8 cellular contexts compared by ENCODE assay signal in the genomic region with DNA sequence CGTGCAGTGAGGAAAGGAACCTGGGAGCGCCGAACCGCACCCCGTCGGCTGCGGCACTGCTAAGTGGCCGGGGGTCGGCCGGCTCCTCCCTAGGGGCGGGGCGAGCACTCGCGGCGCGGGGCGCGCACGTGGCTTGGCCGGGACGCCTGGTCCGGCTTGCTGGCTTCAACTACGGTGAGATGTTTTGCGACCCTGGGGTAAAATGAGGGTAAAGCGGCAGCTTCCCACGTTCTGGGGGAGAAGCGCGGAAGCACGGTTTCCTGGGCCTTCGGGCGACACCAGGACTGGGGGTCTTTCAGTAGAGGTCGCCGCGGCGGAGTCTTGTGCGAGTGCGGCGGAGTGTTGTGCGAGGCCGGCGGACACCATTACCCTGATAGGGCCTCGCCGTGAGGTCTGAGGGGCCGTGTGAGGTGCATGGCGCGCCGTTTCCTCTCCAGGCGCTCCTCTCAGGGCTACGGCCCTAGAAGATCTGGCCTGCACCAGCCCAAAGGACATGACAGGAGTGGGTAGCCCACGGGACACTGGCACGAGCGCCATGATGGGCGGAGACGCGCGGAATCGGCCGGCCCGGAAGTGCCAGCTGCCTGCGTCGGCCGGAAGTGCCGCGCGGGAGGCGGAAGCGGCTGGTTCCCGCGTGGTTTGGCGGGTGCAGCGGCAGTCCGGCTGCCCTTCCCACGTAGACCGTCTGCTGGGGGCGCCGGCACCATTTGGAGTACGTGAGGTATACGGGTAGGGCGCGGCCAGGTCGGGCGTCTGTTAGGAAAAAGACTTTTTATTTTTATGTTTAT. TPM values are rescaled to one million over a fixed set of nuclear protein-coding genes. Genes with fewer than 3 reads are reported as not detected.
A peak's percentile ranks its signal among the peaks of the same experiment; 100 is the strongest.
DNase-seq lines count a peak whose midpoint lies in the region; ATAC-seq and TF ChIP-seq lines count a peak whose summit lies in the region.

A gene with protein sequence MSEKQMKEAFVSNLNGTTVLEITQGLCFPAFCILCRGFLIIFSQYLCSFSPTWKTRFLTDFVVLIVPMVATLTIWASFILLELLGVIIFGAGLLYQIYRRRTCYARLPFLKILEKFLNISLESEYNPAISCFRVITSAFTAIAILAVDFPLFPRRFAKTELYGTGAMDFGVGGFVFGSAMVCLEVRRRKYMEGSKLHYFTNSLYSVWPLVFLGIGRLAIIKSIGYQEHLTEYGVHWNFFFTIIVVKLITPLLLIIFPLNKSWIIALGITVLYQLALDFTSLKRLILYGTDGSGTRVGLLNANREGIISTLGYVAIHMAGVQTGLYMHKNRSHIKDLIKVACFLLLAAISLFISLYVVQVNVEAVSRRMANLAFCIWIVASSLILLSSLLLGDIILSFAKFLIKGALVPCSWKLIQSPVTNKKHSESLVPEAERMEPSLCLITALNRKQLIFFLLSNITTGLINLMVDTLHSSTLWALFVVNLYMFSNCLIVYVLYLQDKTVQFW (plus strand): TSS at position 107 of the 788 bp plus-strand sequence. CDS start 2,115 bp downstream, outside the sequence.

- peak within 1 kb of the TSS; percentile 82 for H3K4me2 ChIP-seq in HCT116 (ENCODE audit: low read length)

- no peak within 1 kb of the TSS for H2AFZ ChIP-seq in HCT116 (ENCODE audit: low read depth, low read length, poor library complexity, severe bottlenecking)

- RAD21 ChIA-PET in HCT116 (lab: Charles Lee; ENCODE audit: low non-redundant PET in 1 of 2, low total read pairs in 2 of 2, uncharacterized antibody in 2 of 2, unreplicated experiment in 2 of 2), result interaction anchor here in 1 of 2 experiments (0.6 kb wide), 1 partner anchor 21 kb away, joined by 4 read pairs; no protein-coding TSS in a partner anchor

- no peaks in the 10 kb centered on the region for H4K20me1 ChIP-seq in HCT116 (ENCODE audit: insufficient read depth)

- BruUV-seq in HCT116 (replicated peaks; lab: Mats Ljungman, UMichigan), result no TSS peak

- H3K9ac ChIP-seq in HCT116 (ENCODE audit: low read length), result peak within 1 kb of the TSS; percentile 99

- DNase-seq in GDM1 (lab: John Stamatoyannopoulos, UW) (peak; percentile 86), HCT116 (ENCODE audit: low read depth, low spot score) (peak; percentile 78), MV-4-11 (lab: John Stamatoyannopoulos, UW) (peak; percentile 87), SK-MEL-5 (ENCODE audit: low read depth, low spot score) (peak; percentile 90), foreskin melanocyte (peak; percentile 85), substantia nigra (lab: John Stamatoyannopoulos, UW) (peak in 48 of 49 donors; percentile 49 to 92 (median 77))
- peak; percentile 64 to 80 (median 67) for DNase-seq in activated naive CD4-positive, alpha-beta T cell (lab: John Stamatoyannopoulos, UW)

- intact Hi-C loops in HCT116 (cut with micrococcal nuclease), result loop anchor here (1.0 kb wide), 1 partner anchor 10 kb away; no protein-coding TSS in a partner anchor

- no peak for TF ChIP-seq CTCF in HCT116 (IDR thresholded peaks at IDR 0.05 in 2 of 3, conservative IDR thresholded peaks at IDR 0.05 in 1 of 3; ENCODE audit: borderline replicate concordance in 1 of 3, insufficient read depth in 1 of 3, low read depth in 2 of 3, low read length in 2 of 3)
- peak; percentile 60 for TF ChIP-seq CTCF in neutrophil (IDR thresholded peaks at IDR 0.05)

- H3K9me3 ChIP-seq in HCT116 (ENCODE audit: control insufficient read depth in 1 of 2, insufficient read depth in 1 of 2, low read depth in 1 of 2, low read length in 2 of 2) (no peaks in the 10 kb centered on the region), neutrophil (no peaks in the 10 kb centered on the region)

- CTCF ChIA-PET in HCT116 (lab: Charles Lee), result interaction anchor here (0.6 to 2.4 kb wide), 8 partner anchors 9 to 342 kb away, joined by 3 to 16 read pairs (median 4); a partner anchor contains a TSS

- no peak; the same call in 1 of the 2 replicates for TF ChIP-seq RAD21 in HCT116 (IDR thresholded peaks at IDR 0.05; ENCODE audit: low read depth)

- peak; percentile 75 for TF ChIP-seq POLR2A in HCT116 (IDR thresholded peaks at IDR 0.05; ENCODE audit: borderline replicate concordance, extremely low read depth, insufficient read depth, insufficient read length)

- ATAC-seq in HCT116, result peak; percentile 86

- H3K4me1 ChIP-seq in HCT116 (ENCODE audit: control insufficient read depth in 1 of 2, insufficient read depth in 2 of 2, low read length in 2 of 2), result peaks cover 8 to 21% of the 10 kb centered on the region in 2 experiments
- peaks cover 22% of the 10 kb centered on the region in 2 experiments for H3K4me1 ChIP-seq in neutrophil (ENCODE audit: control insufficient read depth in 1 of 2, insufficient read depth in 1 of 2, low read depth in 1 of 2, low read length in 1 of 2)

- no peaks in the 10 kb centered on the region for H3K27me3 ChIP-seq in HCT116 (ENCODE audit: insufficient read depth, low read length)
- no peaks in the 10 kb centered on the region for H3K27me3 ChIP-seq in neutrophil

- H3K27ac ChIP-seq in HCT116 (ENCODE audit: low read depth, low read length) (peak within 1 kb of the TSS; percentile 99), neutrophil (peak within 1 kb of the TSS; percentile 90), substantia nigra (ENCODE audit: low read depth, low read length, poor library complexity, severe bottlenecking) (peak within 1 kb of the TSS; percentile 87)

- H3K36me3 ChIP-seq in HCT116 (ENCODE audit: control insufficient read depth in 1 of 2, insufficient read depth in 2 of 2, low read length in 2 of 2), result peaks cover 23 to 44% of the 10 kb centered on the region in 2 experiments
- no peaks in the 10 kb centered on the region for H3K36me3 ChIP-seq in neutrophil

- peaks cover 68% of the 10 kb centered on the region for H3K79me2 ChIP-seq in HCT116 (ENCODE audit: insufficient read depth, low read length)

- in situ Hi-C loops in SK-MEL-5 (cut with HindIII; ENCODE audit: low pct_unique_long_range_greater_than_20kb, low sequenced_read_pairs), result no loop called here

- peak within 1 kb of the TSS; percentile 63 to 90 for H3K4me3 ChIP-seq in HCT116 (replicated peaks in 1 of 2; ENCODE audit: low read depth in 1 of 2, low read length in 2 of 2)
- peak within 1 kb of the TSS; percentile 99 for H3K4me3 ChIP-seq in neutrophil (ENCODE audit: low read depth in 1 of 2, low read length in 1 of 2)

- POLR2A ChIA-PET in HCT116 (lab: Charles Lee), result interaction anchor here (0.6 to 2.4 kb wide), 7 partner anchors 10 to 564 kb away, joined by 3 to 30 read pairs (median 4); a partner anchor contains a TSS

- H3K9me2 ChIP-seq in HCT116 (ENCODE audit: insufficient read depth), result no peaks in the 10 kb centered on the region

TF ChIP-seq in HCT116, 20 proteins besides CTCF, POLR2A, EP300 and RAD21 (continues in another document):
- TF ChIP-seq SIN3A (IDR thresholded peaks at IDR 0.05; ENCODE audit: low read depth), result peak; percentile 87
- peak; percentile 23; the same call in 1 of the 2 replicates for TF ChIP-seq JUND (IDR thresholded peaks at IDR 0.05)
- TF ChIP-seq SRF (IDR thresholded peaks at IDR 0.05; ENCODE audit: low read depth), result no peak
- TF ChIP-seq, protein P1, sequence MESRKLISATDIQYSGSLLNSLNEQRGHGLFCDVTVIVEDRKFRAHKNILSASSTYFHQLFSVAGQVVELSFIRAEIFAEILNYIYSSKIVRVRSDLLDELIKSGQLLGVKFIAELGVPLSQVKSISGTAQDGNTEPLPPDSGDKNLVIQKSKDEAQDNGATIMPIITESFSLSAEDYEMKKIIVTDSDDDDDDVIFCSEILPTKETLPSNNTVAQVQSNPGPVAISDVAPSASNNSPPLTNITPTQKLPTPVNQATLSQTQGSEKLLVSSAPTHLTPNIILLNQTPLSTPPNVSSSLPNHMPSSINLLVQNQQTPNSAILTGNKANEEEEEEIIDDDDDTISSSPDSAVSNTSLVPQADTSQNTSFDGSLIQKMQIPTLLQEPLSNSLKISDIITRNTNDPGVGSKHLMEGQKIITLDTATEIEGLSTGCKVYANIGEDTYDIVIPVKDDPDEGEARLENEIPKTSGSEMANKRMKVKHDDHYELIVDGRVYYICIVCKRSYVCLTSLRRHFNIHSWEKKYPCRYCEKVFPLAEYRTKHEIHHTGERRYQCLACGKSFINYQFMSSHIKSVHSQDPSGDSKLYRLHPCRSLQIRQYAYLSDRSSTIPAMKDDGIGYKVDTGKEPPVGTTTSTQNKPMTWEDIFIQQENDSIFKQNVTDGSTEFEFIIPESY (IDR thresholded peaks at IDR 0.05; ENCODE audit: extremely low read depth, insufficient replicate concordance, low read length), result peak; percentile 95
- TF ChIP-seq YY1 (IDR thresholded peaks at IDR 0.05; ENCODE audit: extremely low read depth, insufficient replicate concordance, low read depth, low read length), result peak; percentile 90
- TF ChIP-seq TCF7L2 (IDR thresholded peaks at IDR 0.05; ENCODE audit: borderline replicate concordance, extremely low read depth, insufficient read depth, insufficient read length), result no peak
- TF ChIP-seq CEBPB (IDR thresholded peaks at IDR 0.05; ENCODE audit: low read depth), result no peak
- no peak for TF ChIP-seq FOSL1 (IDR thresholded peaks at IDR 0.05; ENCODE audit: low read depth)
- TF ChIP-seq, protein P2, sequence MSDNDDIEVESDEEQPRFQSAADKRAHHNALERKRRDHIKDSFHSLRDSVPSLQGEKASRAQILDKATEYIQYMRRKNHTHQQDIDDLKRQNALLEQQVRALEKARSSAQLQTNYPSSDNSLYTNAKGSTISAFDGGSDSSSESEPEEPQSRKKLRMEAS (IDR thresholded peaks at IDR 0.05), result peak; percentile 93
- TF ChIP-seq CBX3 (IDR thresholded peaks at IDR 0.05; ENCODE audit: low read depth), result peak; percentile 66; the same call in 1 of the 2 replicates
- no peak for TF ChIP-seq EZH2 (IDR thresholded peaks at IDR 0.05)
- peak; percentile 52; the same call in 1 of the 2 replicates for TF ChIP-seq EGR1 (IDR thresholded peaks at IDR 0.05; ENCODE audit: low read depth)

RNA-seq across cellular contexts. Expression of the gene that starts here (rescaled TPM):
- 16.4 TPM for total RNA-seq in HCT116 (2021; ENCODE audit: unreplicated experiment)
- 2.7 and 4.5 TPM in 2 replicates for polyA plus RNA-seq in HCT116 (2012)
- total RNA-seq in SK-MEL-5 (2014; rRNA removed; shearing (Covaris generic)), result 15.7 and 16.7 TPM in 2 replicates
- polyA plus RNA-seq in SK-MEL-5 (2015; cell fraction: cytosol; rRNA removed), result 17.8 and 22.6 TPM in 2 replicates
- 15.2 and 15.5 TPM in 2 replicates for polyA plus RNA-seq in SK-MEL-5 (2015; cell fraction: nucleus; rRNA removed)

Comparison
In these comparisons a context has a peak if more than half of its experiments do, and no peak if none do; other contexts are left out.
1. Peak in every context shown above with its lines: DNase-seq, ATAC-seq, H3K4me3 ChIP-seq and H3K27ac ChIP-seq.